1 cellular context compared by ENCODE assay signal in genomic region chr12:52559979-52560378, GRCh38.
TF ChIP-seq lines count a peak whose summit lies in the region.

No MANE protein-coding gene starts in this region.

TF ChIP-seq in K562, 482 proteins besides CTCF, POLR2A, EP300 and RAD21:
- TF ChIP-seq ATF2 (CRISPR knock-in tag; IDR thresholded peaks at IDR 0.05) = no peak
- TF ChIP-seq MAFG (tag; conservative IDR thresholded peaks at IDR 0.05) = 0 out of 2 replicates have a peak, but pooled peaks have one; percentile 11
- TF ChIP-seq ZNF316 (IDR thresholded peaks at IDR 0.05) = peak; percentile 20; the same call in 1 of the 2 replicates
